25 cellular contexts compared by ENCODE assay signal in genomic region chr7:126993626-126994213, GRCh38.
DNase-seq lines count a peak whose midpoint lies in the region; ATAC-seq, FAIRE-seq and TF ChIP-seq lines count a peak whose summit lies in the region.
"Had no signal": no experiment of that assay in that cellular context is flagged by ENCODE, and none has a peak within 500 bp of the region (broad histone marks: within the 10 kb centered on the region; RNA-seq: fewer than 3 reads in every experiment).

No MANE protein-coding gene starts in this region.

- H2AFZ ChIP-seq in Karpas-422 (ENCODE audit: low read length) (no peak overlapping the region), PC-9 (no peak overlapping the region)

- no peaks in the 10 kb centered on the region for H3K36me3 Mint-ChIP-seq in stimulated activated effector memory CD8-positive, alpha-beta T cell treated with anti-CD3 and anti-CD28 coated beads, Interleukin-12 subunit alpha, Interleukin-12 subunit beta, amount 100 ng/mL, for 72 hours
- H3K36me3 Mint-ChIP-seq: CD14-positive monocyte had no signal

- TF ChIP-seq POLR2A in NB4 (IDR thresholded peaks at IDR 0.05; ENCODE audit: extremely low read depth, insufficient read length) (no peak), GM12892 (IDR thresholded peaks at IDR 0.05; ENCODE audit: low read depth, low read length) (no peak)

- FAIRE-seq in GM12892 (lab: Jason Lieb, UNC), result no peak
- FAIRE-seq: A204.1, D721Med, GM18507, HTR-8/SVneo, RCC 7860 had no signal

- intact Hi-C loops in PC-9 (cut with micrococcal nuclease; ENCODE audit: unreplicated experiment), result no loop called here

- no peaks in the 10 kb centered on the region for H3K36me3 ChIP-seq in Karpas-422 (ENCODE audit: insufficient read depth, low read length)
- H3K36me3 ChIP-seq in PC-9 (ENCODE audit: low read depth), result no peaks in the 10 kb centered on the region

- DNase-seq in NCI-H82 (lab: John Stamatoyannopoulos, UW) (peak; percentile 65), NCI-H82 treated with DMSO at 0.1 percent for 48 hours (lab: John Stamatoyannopoulos, UW; ENCODE audit: unreplicated experiment) (no peak), NB4 (ENCODE audit: low read depth) (peak; percentile 93), SKM-1 treated with dmso at 0.1 percent for 144 hours (lab: John Stamatoyannopoulos, UW; ENCODE audit: unreplicated experiment) (peak; percentile 70), Karpas-422 (no peak), PC-9 (no peak), GM12892 (ENCODE audit: insufficient read length) (no peak)
- no peak for DNase-seq in stimulated activated effector memory CD8-positive, alpha-beta T cell treated with anti-CD3 and anti-CD28 coated beads, Interleukin-12 subunit alpha, Interleukin-12 subunit beta, amount 100 ng/mL, for 72 hours (ENCODE audit: low spot score in 2 of 2)
- DNase-seq: GOT3, KG1, NCI-H1048, NCI-H1417 treated with DMSO at 0.1 percent for 48 hours, NCI-H1930, NCI-H226, NCI-H526 treated with DMSO at 0.1 percent for 48 hours, SW 1271, T-helper 17 cell had no signal

- H3F3A ChIP-seq in PC-9 (ENCODE audit: insufficient read depth, low read depth), result no peaks in the 10 kb centered on the region

- no peak overlapping the region for H3K9ac ChIP-seq in Karpas-422 (ENCODE audit: low read length)

- H3K4me1 Mint-ChIP-seq in stimulated activated effector memory CD8-positive, alpha-beta T cell treated with anti-CD3 and anti-CD28 coated beads, Interleukin-12 subunit alpha, Interleukin-12 subunit beta, amount 100 ng/mL, for 72 hours, result no peaks in the 10 kb centered on the region
- H3K4me1 Mint-ChIP-seq: B cell, CD14-positive monocyte, T-helper 17 cell had no signal

- H3K4me3 Mint-ChIP-seq in stimulated activated effector memory CD8-positive, alpha-beta T cell treated with anti-CD3 and anti-CD28 coated beads, Interleukin-12 subunit alpha, Interleukin-12 subunit beta, amount 100 ng/mL, for 72 hours, result no peak overlapping the region
- H3K4me3 Mint-ChIP-seq: B cell, CD14-positive monocyte, T-helper 17 cell had no signal

- H3K9me3 ChIP-seq in Karpas-422 (ENCODE audit: low read length) (no peaks in the 10 kb centered on the region), PC-9 (ENCODE audit: insufficient read depth, low read depth) (no peaks in the 10 kb centered on the region)

- no peak overlapping the region for H3K27ac Mint-ChIP-seq in stimulated activated effector memory CD8-positive, alpha-beta T cell treated with anti-CD3 and anti-CD28 coated beads, Interleukin-12 subunit alpha, Interleukin-12 subunit beta, amount 100 ng/mL, for 72 hours
- H3K27ac Mint-ChIP-seq: B cell, T-helper 17 cell had no signal

- H3K27me3 ChIP-seq in Karpas-422 (ENCODE audit: low read length) (no peaks in the 10 kb centered on the region), PC-9 (ENCODE audit: insufficient read depth, low read depth) (no peaks in the 10 kb centered on the region)

- CTCF ChIA-PET in PC-9 (lab: Charles Lee), result no interaction called here

- H3K4me2 ChIP-seq in Karpas-422 (ENCODE audit: low read depth, low read length, poor library complexity, severe bottlenecking) (no peak overlapping the region), PC-9 (no peak overlapping the region)

- no TSS peak for BruUV-seq in PC-9 (replicated peaks; lab: Mats Ljungman, UMichigan)

- H3K9me2 ChIP-seq in Karpas-422 (replicated peaks; ENCODE audit: insufficient read depth, low read length) (no peaks in the 10 kb centered on the region; the same call in 1 of the 2 replicates), PC-9 (ENCODE audit: insufficient read depth) (no peaks in the 10 kb centered on the region)

- H3K79me2 ChIP-seq in Karpas-422 (ENCODE audit: low read length) (no peaks in the 10 kb centered on the region), PC-9 (ENCODE audit: low read depth) (no peaks in the 10 kb centered on the region)

- ATAC-seq in stimulated activated effector memory CD8-positive, alpha-beta T cell treated with anti-CD3 and anti-CD28 coated beads, Interleukin-12 subunit alpha, Interleukin-12 subunit beta, amount 100 ng/mL, for 72 hours, result peak; percentile 24
- ATAC-seq: HCT116, T-helper 17 cell had no signal

- POLR2A ChIA-PET in PC-9 (lab: Charles Lee; ENCODE audit: unreplicated experiment), result no interaction called here

- H4K20me1 ChIP-seq in Karpas-422 (ENCODE audit: insufficient read depth, low read depth, low read length) (no peaks in the 10 kb centered on the region), PC-9 (ENCODE audit: insufficient read depth) (no peaks in the 10 kb centered on the region)

- H3K9me3 Mint-ChIP-seq in stimulated activated effector memory CD8-positive, alpha-beta T cell treated with anti-CD3 and anti-CD28 coated beads, Interleukin-12 subunit alpha, Interleukin-12 subunit beta, amount 100 ng/mL, for 72 hours, result no peaks in the 10 kb centered on the region

- TF ChIP-seq CTCF in NB4 (IDR thresholded peaks at IDR 0.05; ENCODE audit: low read depth, low read length), result no peak
- TF ChIP-seq CTCF in PC-9 (conservative IDR thresholded peaks at IDR 0.05), result no peak

- H3K4me3 ChIP-seq in NB4 (ENCODE audit: low read depth, low read length) (no peak overlapping the region), Karpas-422 (ENCODE audit: low read length) (no peak overlapping the region), PC-9 (no peak overlapping the region)

- H3K4me1 ChIP-seq in Karpas-422 (ENCODE audit: low read length), result no peaks in the 10 kb centered on the region
- H3K4me1 ChIP-seq in PC-9 (replicated peaks; ENCODE audit: insufficient read depth), result no peaks in the 10 kb centered on the region

- H3K27ac ChIP-seq in Karpas-422 (ENCODE audit: low read length) (no peak overlapping the region), PC-9 (no peak overlapping the region)

Comparison
In these comparisons a context has a peak if more than half of its experiments do, and no peak if none do; other contexts are left out.
1. DNase-seq: peak in NCI-H82 (single experiment), NB4 (single experiment) and SKM-1 treated with dmso at 0.1 percent for 144 hours (single experiment); none in NCI-H82 treated with DMSO at 0.1 percent for 48 hours (single experiment), stimulated activated effector memory CD8-positive, alpha-beta T cell treated with anti-CD3 and anti-CD28 coated beads, Interleukin-12 subunit alpha, Interleukin-12 subunit beta, amount 100 ng/mL, for 72 hours (0 of 2), Karpas-422 (single experiment), PC-9 (0 of 2) and GM12892 (single experiment).